17 cellular contexts compared by ENCODE assay signal in genomic region chr14:63656194-63656593, GRCh38. TPM values are rescaled to one million over a fixed set of nuclear protein-coding genes. Genes with fewer than 3 reads are reported as not detected.
DNase-seq lines count a peak whose midpoint lies in the region; ATAC-seq and TF ChIP-seq lines count a peak whose summit lies in the region.
"Had no signal": no experiment of that assay in that cellular context is flagged by ENCODE, and none has a peak within 500 bp of the region (broad histone marks: within the 10 kb centered on the region; RNA-seq: fewer than 3 reads in every experiment).

No MANE protein-coding gene starts in this region.

- peaks cover 6% of the 10 kb centered on the region for H3K4me1 Mint-ChIP-seq in T-helper 17 cell
- peaks cover 10% of the 10 kb centered on the region for H3K4me1 Mint-ChIP-seq in stimulated activated memory B cell treated with anti-CD40 and anti-IgM and Interleukin-4, amounts not matched to agents 10 μg/mL and 1 μg/mL and 100 μg/mL, for 72 hours
- H3K4me1 Mint-ChIP-seq: H9 had no signal

- H3K27me3 Mint-ChIP-seq in T-helper 17 cell = no peaks in the 10 kb centered on the region
- H3K27me3 Mint-ChIP-seq in stimulated activated memory B cell treated with anti-CD40 and anti-IgM and Interleukin-4, amounts not matched to agents 10 μg/mL and 1 μg/mL and 100 μg/mL, for 72 hours = no peaks in the 10 kb centered on the region

- DNase-seq in NCI-H2227 treated with DMSO at 0.1 percent for 48 hours (lab: John Stamatoyannopoulos, UW) (peak; percentile 75), T-helper 17 cell (no peak), WERI-Rb-1 (no peak)
- DNase-seq in stimulated activated CD4-positive, alpha-beta T cell treated with anti-CD3 and anti-CD28 coated beads, Interleukin-2, amount 100 ng/mL, for 48 hours = no peak
- DNase-seq: ACHN, BE2C, H9, NCI-H187 treated with DMSO at 0.1 percent for 48 hours, NCI-H526, SHP77 treated with DMSO at 0.1 percent for 48 hours had no signal

- no peaks in the 10 kb centered on the region for H3K9me3 Mint-ChIP-seq in stimulated activated memory B cell treated with anti-CD40 and anti-IgM and Interleukin-4, amounts not matched to agents 10 μg/mL and 1 μg/mL and 100 μg/mL, for 72 hours
- H3K9me3 Mint-ChIP-seq: H9 had no signal

- POLR2A ChIA-PET in HEK293 (lab: Yijun Ruan, JAX) = no interaction called here

- peak overlapping the region; percentile 14 for H3K27ac Mint-ChIP-seq in T-helper 17 cell
- H3K27ac Mint-ChIP-seq in stimulated activated memory B cell treated with anti-CD40 and anti-IgM and Interleukin-4, amounts not matched to agents 10 μg/mL and 1 μg/mL and 100 μg/mL, for 72 hours = peak overlapping the region; percentile 32
- H3K27ac Mint-ChIP-seq: H9 had no signal

- no peaks in the 10 kb centered on the region for H3K36me3 Mint-ChIP-seq in T-helper 17 cell (ENCODE audit: low read depth)
- peaks cover 13% of the 10 kb centered on the region for H3K36me3 Mint-ChIP-seq in stimulated activated memory B cell treated with anti-CD40 and anti-IgM and Interleukin-4, amounts not matched to agents 10 μg/mL and 1 μg/mL and 100 μg/mL, for 72 hours

- H3K4me3 ChIP-seq in HEK293 (ENCODE audit: low read depth, low read length) = no peak overlapping the region
- no peak overlapping the region for H3K4me3 ChIP-seq in WERI-Rb-1 (ENCODE audit: low read depth, low read length)
- H3K4me3 ChIP-seq: K562 had no signal

- CTCF ChIA-PET in HEK293 (lab: Yijun Ruan, JAX) = no interaction called here

- no peak for TF ChIP-seq CTCF in HEK293 (tag by site-specific recombination; IDR thresholded peaks at IDR 0.05)
- no peak for TF ChIP-seq CTCF in WERI-Rb-1 (IDR thresholded peaks at IDR 0.05; ENCODE audit: low read depth, low read length)

- H3K4me1 ChIP-seq in HEK293 (ENCODE audit: control insufficient read depth, insufficient read depth, low read length) = no peaks in the 10 kb centered on the region
- H3K4me1 ChIP-seq: BE2C had no signal

- ATAC-seq in T-helper 17 cell (no peak), HG03095 (IDR thresholded peaks at IDR 0.05; ENCODE audit: unreplicated experiment) (no peak), HG02763 (IDR thresholded peaks at IDR 0.05; ENCODE audit: unreplicated experiment) (no peak)
- no peak for ATAC-seq in stimulated activated memory B cell treated with anti-CD40 and anti-IgM and Interleukin-4, amounts not matched to agents 10 μg/mL and 1 μg/mL and 100 μg/mL, for 72 hours
- ATAC-seq: K562, Panc1 had no signal

- H3K9me3 ChIP-seq in HEK293 (ENCODE audit: control insufficient read depth, insufficient read depth, low read depth, low read length) (no peaks in the 10 kb centered on the region), T-helper 17 cell (ENCODE audit: control insufficient read depth, low read length, poor library complexity, severe bottlenecking) (no peaks in the 10 kb centered on the region), WERI-Rb-1 (ENCODE audit: severe bottlenecking) (no peaks in the 10 kb centered on the region)
- H3K9me3 ChIP-seq: BE2C had no signal

- no peak overlapping the region for H3K4me3 Mint-ChIP-seq in T-helper 17 cell
- no peak overlapping the region for H3K4me3 Mint-ChIP-seq in stimulated activated memory B cell treated with anti-CD40 and anti-IgM and Interleukin-4, amounts not matched to agents 10 μg/mL and 1 μg/mL and 100 μg/mL, for 72 hours
- H3K4me3 Mint-ChIP-seq: H9 had no signal

- H3K27ac ChIP-seq in HEK293 (ENCODE audit: extremely low read depth, low read depth, low read length) = no peak overlapping the region
- no peak overlapping the region for H3K27ac ChIP-seq in WERI-Rb-1
- H3K27ac ChIP-seq: HL-60 had no signal

- H3K36me3 ChIP-seq in HEK293 (ENCODE audit: control insufficient read depth in 2 of 2, insufficient read depth in 1 of 2, low read length in 2 of 2) (no peaks in the 10 kb centered on the region; a peak in 1 of 3 replicates), WERI-Rb-1 (no peaks in the 10 kb centered on the region)
- H3K36me3 ChIP-seq: BE2C had no signal

- H3K27me3 ChIP-seq in WERI-Rb-1 (ENCODE audit: insufficient read depth, low read depth, severe bottlenecking) = no peaks in the 10 kb centered on the region
- H3K27me3 ChIP-seq: BE2C had no signal

TF ChIP-seq in HEK293, 187 proteins besides CTCF, POLR2A, EP300 and RAD21:
- TF ChIP-seq ZNF707 (tag by site-specific recombination; IDR thresholded peaks at IDR 0.05) = no peak
- TF ChIP-seq SP7 (tag by site-specific recombination; IDR thresholded peaks at IDR 0.05) = peak; percentile 98
- no peak for TF ChIP-seq ZNF560 (tag by site-specific recombination; IDR thresholded peaks at IDR 0.05; ENCODE audit: borderline replicate concordance)

RNA-seq across cellular contexts. Expression of gene WDR89, which starts 14.5 kb away (rescaled TPM):
- total RNA-seq in T-helper 17 cell = 10 to 100 TPM; 12.1 to 13.5 TPM
